Comparison of ENCODE assay signal across 22 cellular contexts in genomic region chr2:238467772-238468171, GRCh38.
"Had no signal": no experiment of that assay in that cellular context is flagged by ENCODE, and none has a peak within 500 bp of the region (broad histone marks: within the 10 kb centered on the region; RNA-seq: fewer than 3 reads in every experiment).

No MANE protein-coding gene starts in this region.

- FAIRE-seq: frontal cortex had no signal

- H3K4me3 ChIP-seq: esophagus squamous epithelium, neural progenitor cell, ovary, spleen, thyroid gland had no signal

- H3K27ac ChIP-seq: brain microvascular endothelial cell, esophagus squamous epithelium, neural progenitor cell, ovary, spleen, thyroid gland, VCaP had no signal

- ATAC-seq: activated T-cell treated with anti-CD3 and anti-CD28 coated beads, Interleukin-2, amount 50 U/mL, for 4 hours; left ventricle myocardium superior; naive thymus-derived CD4-positive, alpha-beta T cell; sciatic nerve; stimulated activated naive B cell treated with anti-CD40 and anti-IgM and Interleukin-4, amounts not matched to agents 10 μg/mL and 1 μg/mL and 100 μg/mL, for 72 hours had no signal

- H3K4me1 ChIP-seq: esophagus squamous epithelium, neural progenitor cell, spleen, thyroid gland had no signal

- H3K27me3 ChIP-seq: brain microvascular endothelial cell, esophagus squamous epithelium, neural progenitor cell, ovary, spleen, thyroid gland had no signal

- DNase-seq: activated CD4-positive, alpha-beta T cell treated with anti-CD3 and anti-CD28 coated beads, Interleukin-2, amount 50 U/mL, for 1 hour; activated CD4-positive, CD25-positive, alpha-beta regulatory T cell treated with anti-CD3 and anti-CD28 coated beads, Interleukin-2, amount 50 U/mL, for 72 hours; activated CD8-positive, alpha-beta memory T cell treated with anti-CD3 and anti-CD28 coated beads, Interleukin-2, amount 50 U/mL, for 4 hours; activated naive CD4-positive, alpha-beta T cell treated with anti-CD3 and anti-CD28 coated beads for 36 hours; activated T-cell treated with anti-CD3 and anti-CD28 coated beads, Interleukin-2, amount 50 U/mL, for 4 hours; aorta; brain microvascular endothelial cell; dermis blood vessel endothelial cell; effector memory CD4-positive, alpha-beta T cell; esophagus squamous epithelium; left ventricle myocardium superior; naive thymus-derived CD4-positive, alpha-beta T cell; ovary; spleen; stimulated activated naive B cell treated with anti-CD40 and anti-IgM and Interleukin-4, amounts not matched to agents 10 μg/mL and 1 μg/mL and 100 μg/mL, for 72 hours; SW 1271; T-helper 2 cell; thyroid gland had no signal

- H3K4me2 ChIP-seq: neural progenitor cell had no signal

- H3K36me3 ChIP-seq: brain microvascular endothelial cell, esophagus squamous epithelium, neural progenitor cell, ovary, thyroid gland had no signal

- H3K9me3 ChIP-seq: ovary, thyroid gland had no signal
